Comparison of ENCODE assay signal across 12 cellular contexts in genomic region chrX:29461039-29461438, GRCh38.
"Had no signal": no experiment of that assay in that cellular context is flagged by ENCODE, and none has a peak within 500 bp of the region (broad histone marks: within the 10 kb centered on the region; RNA-seq: fewer than 3 reads in every experiment).

No MANE protein-coding gene starts in this region.

- H3K9me3 ChIP-seq: gastroesophageal sphincter, sigmoid colon, tibial artery had no signal

- H3K4me1 ChIP-seq: gastroesophageal sphincter, heart right ventricle, sigmoid colon, tibial artery had no signal

- H3K4me3 ChIP-seq: gastroesophageal sphincter, heart right ventricle, lung, sigmoid colon, tibial artery had no signal

- ATAC-seq: gastroesophageal sphincter, heart right ventricle, left colon had no signal

- H3K27me3 ChIP-seq: gastroesophageal sphincter, heart right ventricle, sigmoid colon, tibial artery had no signal

- DNase-seq: activated CD4-positive, alpha-beta T cell treated with anti-CD3 and anti-CD28 coated beads, Interleukin-2, amount 50 U/mL, for 1 hour; activated naive CD8-positive, alpha-beta T cell treated with anti-CD3 and anti-CD28 coated beads for 36 hours; amygdala; heart right ventricle; left colon; midbrain; sigmoid colon; stimulated activated CD4-positive, alpha-beta T cell treated with anti-CD3 and anti-CD28 coated beads, Interleukin-1b, Interleukin-23, amount 100 ng/mL, for 48 hours; tibial artery had no signal

- H3K27ac ChIP-seq: epithelial cell of prostate, gastroesophageal sphincter, heart right ventricle, sigmoid colon, tibial artery had no signal

- H3K36me3 ChIP-seq: gastroesophageal sphincter, heart right ventricle, sigmoid colon, tibial artery had no signal
